ENCODE assay signal across 34 cellular contexts in the genomic region with DNA sequence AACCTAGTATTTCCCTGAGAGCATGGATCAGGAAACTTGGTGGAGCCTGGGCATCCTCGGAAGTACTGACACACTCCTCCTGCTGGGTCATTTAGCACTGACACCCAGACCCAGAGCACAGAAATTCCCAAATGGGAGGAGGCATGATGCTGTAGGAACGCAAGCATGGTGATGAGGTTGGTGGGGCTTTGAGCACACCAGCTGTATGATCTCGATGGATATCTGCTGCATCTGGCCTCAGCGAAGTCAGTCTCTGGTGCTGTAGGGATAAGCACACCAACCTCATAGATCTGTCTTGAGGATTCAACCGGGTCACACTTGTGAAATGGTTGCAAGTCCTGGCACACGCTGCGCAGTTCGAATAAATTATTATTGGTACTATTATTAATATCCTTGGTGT. TPM values are rescaled to one million over a fixed set of nuclear protein-coding genes. Genes with fewer than 3 reads are reported as not detected.
"Had no signal": no experiment of that assay in that cellular context is flagged by ENCODE, and none has a peak within 500 bp of the region (broad histone marks: within the 10 kb centered on the region; RNA-seq: fewer than 3 reads in every experiment).

No MANE protein-coding gene starts in this region.

- H3K36me3 ChIP-seq: adrenal gland, gastrocnemius medialis had no signal

- H3K27ac Mint-ChIP-seq: activated CD4-positive, alpha-beta memory T cell treated with anti-CD3 and anti-CD28 coated beads for 36 hours; activated CD4-positive, alpha-beta T cell treated with anti-CD3 and anti-CD28 coated beads for 36 hours; activated CD4-positive, alpha-beta T cell treated with anti-CD3 and anti-CD28 coated beads, Interleukin-2, amount 10 ng/mL, durations not matched to agents 24 days and 14 days; activated CD8-positive, alpha-beta memory T cell treated with anti-CD3 and anti-CD28 coated beads, Interleukin-2, amount 10 ng/mL, durations not matched to agents 7 days and 5 days; activated CD8-positive, alpha-beta T cell treated with anti-CD3 and anti-CD28 coated beads, Interleukin-2, amount 10 ng/mL, durations not matched to agents 7 days and 5 days; activated naive CD4-positive, alpha-beta T cell treated with anti-CD3 and anti-CD28 coated beads for 36 hours; activated naive CD4-positive, alpha-beta T cell treated with anti-CD3 and anti-CD28 coated beads, Interleukin-2, amount 50 U/mL, for 24 hours; activated naive CD8-positive, alpha-beta T cell treated with anti-CD3 and anti-CD28 coated beads for 36 hours; activated naive CD8-positive, alpha-beta T cell treated with anti-CD3 and anti-CD28 coated beads, Interleukin-2, amount 50 U/mL, for 24 hours; activated T-helper 1 cell treated with anti-CD3 and anti-CD28 coated beads, Interleukin-12 subunit alpha, Interleukin-12 subunit beta, Interleukin-2, Interleukin-4 antibody, amounts not matched to agents 30 ng/mL and 10 ng/mL and 1 ng/mL, durations not matched to agents 14 hours and 24 hours and 36 hours; activated T-helper 2 cell treated with anti-CD3 and anti-CD28 coated beads, Interferon-gamma antibody, Interleukin-2, Interleukin-4, amounts not matched to agents 10 μg/mL and 5 μg/mL and 100 μg/mL, durations not matched to agents 14 hours and 24 hours and 36 hours had no signal

- H3K27ac ChIP-seq: adrenal gland, body of pancreas, foreskin keratinocyte, gastrocnemius medialis had no signal

- H3K4me3 Mint-ChIP-seq: activated CD4-positive, alpha-beta memory T cell treated with anti-CD3 and anti-CD28 coated beads for 36 hours; activated CD4-positive, alpha-beta T cell treated with anti-CD3 and anti-CD28 coated beads for 36 hours; activated CD4-positive, alpha-beta T cell treated with anti-CD3 and anti-CD28 coated beads, Interleukin-2, amount 10 ng/mL, durations not matched to agents 24 days and 14 days; activated CD8-positive, alpha-beta memory T cell treated with anti-CD3 and anti-CD28 coated beads, Interleukin-2, amount 10 ng/mL, durations not matched to agents 7 days and 5 days; activated CD8-positive, alpha-beta T cell treated with anti-CD3 and anti-CD28 coated beads, Interleukin-2, amount 10 ng/mL, durations not matched to agents 7 days and 5 days; activated naive CD4-positive, alpha-beta T cell treated with anti-CD3 and anti-CD28 coated beads for 36 hours; activated naive CD4-positive, alpha-beta T cell treated with anti-CD3 and anti-CD28 coated beads, Interleukin-2, amount 50 U/mL, for 24 hours; activated naive CD8-positive, alpha-beta T cell treated with anti-CD3 and anti-CD28 coated beads for 36 hours; activated naive CD8-positive, alpha-beta T cell treated with anti-CD3 and anti-CD28 coated beads, Interleukin-2, amount 50 U/mL, for 24 hours; activated T-helper 1 cell treated with anti-CD3 and anti-CD28 coated beads, Interleukin-12 subunit alpha, Interleukin-12 subunit beta, Interleukin-2, Interleukin-4 antibody, amounts not matched to agents 30 ng/mL and 10 ng/mL and 1 ng/mL, durations not matched to agents 14 hours and 24 hours and 36 hours had no signal

- H3K27me3 ChIP-seq: adrenal gland, body of pancreas, foreskin keratinocyte, gastrocnemius medialis had no signal

- H3K36me3 Mint-ChIP-seq: activated CD4-positive, alpha-beta memory T cell treated with anti-CD3 and anti-CD28 coated beads for 36 hours; activated CD8-positive, alpha-beta memory T cell treated with anti-CD3 and anti-CD28 coated beads, Interleukin-2, amount 10 ng/mL, durations not matched to agents 7 days and 5 days; activated naive CD4-positive, alpha-beta T cell treated with anti-CD3 and anti-CD28 coated beads, Interleukin-2, amount 50 U/mL, for 24 hours; activated naive CD8-positive, alpha-beta T cell treated with anti-CD3 and anti-CD28 coated beads for 36 hours had no signal

- FAIRE-seq: colon had no signal

- H3K27me3 Mint-ChIP-seq: activated CD4-positive, alpha-beta memory T cell treated with anti-CD3 and anti-CD28 coated beads for 36 hours; activated CD4-positive, alpha-beta T cell treated with anti-CD3 and anti-CD28 coated beads for 36 hours; activated CD4-positive, alpha-beta T cell treated with anti-CD3 and anti-CD28 coated beads, Interleukin-2, amount 10 ng/mL, durations not matched to agents 24 days and 14 days; activated CD8-positive, alpha-beta memory T cell treated with anti-CD3 and anti-CD28 coated beads, Interleukin-2, amount 10 ng/mL, durations not matched to agents 7 days and 5 days; activated naive CD4-positive, alpha-beta T cell treated with anti-CD3 and anti-CD28 coated beads, Interleukin-2, amount 50 U/mL, for 24 hours had no signal

- DNase-seq: activated CD4-positive, alpha-beta memory T cell treated with anti-CD3 and anti-CD28 coated beads for 36 hours; activated CD4-positive, alpha-beta T cell treated with anti-CD3 and anti-CD28 coated beads for 36 hours; activated CD4-positive, alpha-beta T cell treated with anti-CD3 and anti-CD28 coated beads, Interleukin-2, amount 10 ng/mL, durations not matched to agents 24 days and 14 days; activated CD4-positive, CD25-positive, alpha-beta regulatory T cell; activated CD4-positive, CD25-positive, alpha-beta regulatory T cell treated with anti-CD3 and anti-CD28 coated beads, Interleukin-2, amount 50 U/mL, for 72 hours; activated CD8-positive, alpha-beta memory T cell treated with anti-CD3 and anti-CD28 coated beads, Interleukin-2, amount 10 ng/mL, durations not matched to agents 7 days and 5 days; activated CD8-positive, alpha-beta memory T cell treated with anti-CD3 and anti-CD28 coated beads, Interleukin-2, amount 50 U/mL, for 4 hours; activated CD8-positive, alpha-beta T cell treated with anti-CD3 and anti-CD28 coated beads, Interleukin-2, amount 10 ng/mL, durations not matched to agents 7 days and 5 days; activated effector memory CD4-positive, alpha-beta T cell treated with anti-CD3 and anti-CD28 coated beads, Interleukin-2, amount 50 U/mL, for 16 hours; activated naive CD4-positive, alpha-beta T cell treated with anti-CD3 and anti-CD28 coated beads for 36 hours; activated naive CD8-positive, alpha-beta T cell treated with anti-CD3 and anti-CD28 coated beads for 36 hours; activated naive CD8-positive, alpha-beta T cell treated with anti-CD3 and anti-CD28 coated beads, Interleukin-2, amount 50 U/mL, for 24 hours; activated T-cell treated with anti-CD3 and anti-CD28 coated beads, Interleukin-2, amount 50 U/mL, for 1 hour; activated T-cell treated with anti-CD3 and anti-CD28 coated beads, Interleukin-2, amount 50 U/mL, for 48 hours; adrenal gland; amygdala; aorta; body of pancreas; caudate nucleus; cortex of kidney; dermis blood vessel endothelial cell; effector CD8-positive, alpha-beta T cell; foreskin keratinocyte; gastrocnemius medialis; T-helper 2 cell had no signal

- H3K9me3 ChIP-seq: adrenal gland, body of pancreas, gastrocnemius medialis had no signal

- H3K4me1 ChIP-seq: adrenal gland, body of pancreas, foreskin keratinocyte, gastrocnemius medialis had no signal

- H3K4me1 Mint-ChIP-seq: activated CD4-positive, alpha-beta T cell treated with anti-CD3 and anti-CD28 coated beads for 36 hours; activated CD4-positive, alpha-beta T cell treated with anti-CD3 and anti-CD28 coated beads, Interleukin-2, amount 10 ng/mL, durations not matched to agents 24 days and 14 days; activated CD8-positive, alpha-beta memory T cell treated with anti-CD3 and anti-CD28 coated beads, Interleukin-2, amount 10 ng/mL, durations not matched to agents 7 days and 5 days; activated naive CD4-positive, alpha-beta T cell treated with anti-CD3 and anti-CD28 coated beads, Interleukin-2, amount 50 U/mL, for 24 hours; activated naive CD8-positive, alpha-beta T cell treated with anti-CD3 and anti-CD28 coated beads for 36 hours; activated naive CD8-positive, alpha-beta T cell treated with anti-CD3 and anti-CD28 coated beads, Interleukin-2, amount 50 U/mL, for 24 hours had no signal

- ATAC-seq: activated CD4-positive, alpha-beta T cell treated with anti-CD3 and anti-CD28 coated beads for 36 hours; activated CD8-positive, alpha-beta memory T cell treated with anti-CD3 and anti-CD28 coated beads, Interleukin-2, amount 10 ng/mL, durations not matched to agents 7 days and 5 days; activated CD8-positive, alpha-beta T cell treated with anti-CD3 and anti-CD28 coated beads, Interleukin-2, amount 10 ng/mL, durations not matched to agents 7 days and 5 days; activated naive CD8-positive, alpha-beta T cell treated with anti-CD3 and anti-CD28 coated beads, Interleukin-2, amount 50 U/mL, for 24 hours; body of pancreas; esophagus mucosa; foreskin keratinocyte; gastrocnemius medialis had no signal

- H3K4me3 ChIP-seq: adrenal gland, body of pancreas, gastrocnemius medialis had no signal

- H3K9me3 Mint-ChIP-seq: activated naive CD8-positive, alpha-beta T cell treated with anti-CD3 and anti-CD28 coated beads for 36 hours; activated naive CD8-positive, alpha-beta T cell treated with anti-CD3 and anti-CD28 coated beads, Interleukin-2, amount 50 U/mL, for 24 hours; activated T-helper 1 cell treated with anti-CD3 and anti-CD28 coated beads, Interleukin-12 subunit alpha, Interleukin-12 subunit beta, Interleukin-2, Interleukin-4 antibody, amounts not matched to agents 30 ng/mL and 10 ng/mL and 1 ng/mL, durations not matched to agents 14 hours and 24 hours and 36 hours; activated T-helper 2 cell treated with anti-CD3 and anti-CD28 coated beads, Interferon-gamma antibody, Interleukin-2, Interleukin-4, amounts not matched to agents 10 μg/mL and 5 μg/mL and 100 μg/mL, durations not matched to agents 14 hours and 24 hours and 36 hours had no signal

RNA-seq across cellular contexts. Expression of gene SHISA6, which starts 52.5 kb away (rescaled TPM):
- total RNA-seq: activated CD4-positive, alpha-beta memory T cell treated with anti-CD3 and anti-CD28 coated beads for 36 hours; activated CD4-positive, alpha-beta T cell treated with anti-CD3 and anti-CD28 coated beads for 36 hours; activated CD4-positive, alpha-beta T cell treated with anti-CD3 and anti-CD28 coated beads, Interleukin-2, amount 10 ng/mL, durations not matched to agents 24 days and 14 days; activated CD8-positive, alpha-beta memory T cell treated with anti-CD3 and anti-CD28 coated beads for 36 hours; activated CD8-positive, alpha-beta memory T cell treated with anti-CD3 and anti-CD28 coated beads, Interleukin-2, amount 10 ng/mL, durations not matched to agents 7 days and 5 days; activated CD8-positive, alpha-beta T cell treated with anti-CD3 and anti-CD28 coated beads, Interleukin-2, amount 10 ng/mL, durations not matched to agents 7 days and 5 days; activated naive CD4-positive, alpha-beta T cell treated with anti-CD3 and anti-CD28 coated beads for 36 hours; activated naive CD8-positive, alpha-beta T cell treated with anti-CD3 and anti-CD28 coated beads for 36 hours; activated T-helper 1 cell treated with anti-CD3 and anti-CD28 coated beads, Interleukin-12 subunit alpha, Interleukin-12 subunit beta, Interleukin-2, Interleukin-4 antibody, amounts not matched to agents 30 ng/mL and 10 ng/mL and 1 ng/mL, durations not matched to agents 14 hours and 24 hours and 36 hours; activated T-helper 2 cell treated with anti-CD3 and anti-CD28 coated beads, Interferon-gamma antibody, Interleukin-2, Interleukin-4, amounts not matched to agents 10 μg/mL and 5 μg/mL and 100 μg/mL, durations not matched to agents 14 hours and 24 hours and 36 hours; chondrocyte; dermis blood vessel endothelial cell; epithelial cell of proximal tubule; T-helper 1 cell treated with Interleukin-12 subunit alpha and Interleukin-12 subunit beta and Interleukin-4 antibody, amounts not matched to agents 30 ng/mL and 1 ng/mL, for 36 hours had no signal
- polyA plus RNA-seq: aorta had no signal
